Comparison of ENCODE assay signal across 23 cellular contexts in genomic region chrX:112612558-112612957, GRCh38.
"Had no signal": no experiment of that assay in that cellular context is flagged by ENCODE, and none has a peak within 500 bp of the region (broad histone marks: within the 10 kb centered on the region; RNA-seq: fewer than 3 reads in every experiment).

No MANE protein-coding gene starts in this region.

- ATAC-seq: K562, T-cell had no signal

- H3K4me3 Mint-ChIP-seq: IgD-negative memory B cell, T-cell had no signal

- DNase-seq: Kasumi-1, MM.1S, NCI-H1092 treated with DMSO at 0.1 percent for 48 hours, NCI-H1436, NCI-H187, NCI-H2029, NCI-H2081 treated with DMSO at 0.1 percent for 48 hours, NCI-H2171, NCI-H226, NCI-H446, NCI-H510A, NCI-H524 treated with DMSO at 0.1 percent for 48 hours, NCI-H69, NCI-H774, SHP77, SW 1271, T-cell had no signal

- H3K9me3 Mint-ChIP-seq: T-cell had no signal

- H3K4me2 ChIP-seq: KMS-11 had no signal

- H3K27ac ChIP-seq: HL-60, KMS-11, RWPE1 had no signal

- H3K27me3 Mint-ChIP-seq: IgD-negative memory B cell had no signal

- H3K9ac ChIP-seq: KMS-11 had no signal

- H3K36me3 Mint-ChIP-seq: IgD-negative memory B cell, T-cell had no signal

- H3K27ac Mint-ChIP-seq: IgD-negative memory B cell, T-cell had no signal

- H3K4me3 ChIP-seq: K562 had no signal

- H3K4me1 Mint-ChIP-seq: IgD-negative memory B cell, T-cell had no signal

- FAIRE-seq: HTR-8/SVneo, K562 had no signal
